Comparison of ENCODE assay signal across 17 cellular contexts in genomic region chr16:81699596-81699995, GRCh38.
"Had no signal": no experiment of that assay in that cellular context is flagged by ENCODE, and none has a peak within 500 bp of the region (broad histone marks: within the 10 kb centered on the region; RNA-seq: fewer than 3 reads in every experiment).

No MANE protein-coding gene starts in this region.

- H3K27ac ChIP-seq: coronary artery, ovary, testis had no signal

- H3K9me3 Mint-ChIP-seq: activated CD4-positive, alpha-beta T cell treated with anti-CD3 and anti-CD28 coated beads, Interleukin-2, amount 10 ng/mL, durations not matched to agents 24 days and 14 days; activated T-helper 1 cell treated with anti-CD3 and anti-CD28 coated beads, Interleukin-12 subunit alpha, Interleukin-12 subunit beta, Interleukin-2, Interleukin-4 antibody, amounts not matched to agents 30 ng/mL and 10 ng/mL and 1 ng/mL, durations not matched to agents 14 hours and 24 hours and 36 hours; nephron; T-helper 2 cell treated with Interferon-gamma antibody and Interleukin-4, amounts not matched to agents 5 μg/mL and 100 μg/mL, for 36 hours had no signal

- H3K4me3 ChIP-seq: coronary artery, esophagus muscularis mucosa, ovary, sigmoid colon, spleen, stomach, testis had no signal

- DNase-seq: activated CD4-positive, alpha-beta T cell treated with anti-CD3 and anti-CD28 coated beads, Interleukin-2, amount 10 ng/mL, durations not matched to agents 24 days and 14 days; activated CD4-positive, CD25-positive, alpha-beta regulatory T cell; activated CD8-positive, alpha-beta memory T cell treated with anti-CD3 and anti-CD28 coated beads, Interleukin-2, amount 50 U/mL, for 48 hours; activated naive CD4-positive, alpha-beta T cell treated with Interleukin-2 at 50 U/mL for 16 hours; central memory CD4-positive, alpha-beta T cell; kidney glomerular epithelial cell; ovary; sigmoid colon; spleen; stomach; SW 1271; testis had no signal

- H3K4me3 Mint-ChIP-seq: activated CD4-positive, alpha-beta T cell treated with anti-CD3 and anti-CD28 coated beads, Interleukin-2, amount 10 ng/mL, durations not matched to agents 24 days and 14 days; activated T-helper 1 cell treated with anti-CD3 and anti-CD28 coated beads, Interleukin-12 subunit alpha, Interleukin-12 subunit beta, Interleukin-2, Interleukin-4 antibody, amounts not matched to agents 30 ng/mL and 10 ng/mL and 1 ng/mL, durations not matched to agents 14 hours and 24 hours and 36 hours; nephron; T-helper 2 cell treated with Interferon-gamma antibody and Interleukin-4, amounts not matched to agents 5 μg/mL and 100 μg/mL, for 36 hours had no signal

- H3K9me3 ChIP-seq: esophagus muscularis mucosa, ovary, sigmoid colon, spleen, stomach, testis had no signal

- H3K36me3 ChIP-seq: ovary had no signal

- H3K27me3 Mint-ChIP-seq: activated CD4-positive, alpha-beta T cell treated with anti-CD3 and anti-CD28 coated beads, Interleukin-2, amount 10 ng/mL, durations not matched to agents 24 days and 14 days had no signal
